8 cellular contexts compared by ENCODE assay signal in genomic region chr1:198620951-198621824, GRCh38. TPM values are rescaled to one million over a fixed set of nuclear protein-coding genes. Genes with fewer than 3 reads are reported as not detected.
DNase-seq lines count a peak whose midpoint lies in the region; ATAC-seq and TF ChIP-seq lines count a peak whose summit lies in the region.

No MANE protein-coding gene starts in this region.

- ATAC-seq in GM19351 (IDR thresholded peaks at IDR 0.05; ENCODE audit: unreplicated experiment) (peak; percentile 65), HG03196 (IDR thresholded peaks at IDR 0.05; ENCODE audit: unreplicated experiment) (peak; percentile 77)

- 81 to 87% methylated on average over 10 of the region's 10 CpGs for WGBS in lower leg skin, 2 donors

- H3K4me3 ChIP-seq in lower leg skin (ENCODE audit: low read depth, poor library complexity, severe bottlenecking): no peak overlapping the region

- no peak for TF ChIP-seq POLR2A in lower leg skin (IDR thresholded peaks at IDR 0.05)

- peak; percentile 21 for DNase-seq in activated CD4-positive, CD25-positive, alpha-beta regulatory T cell treated with anti-CD3 and anti-CD28 coated beads, Interleukin-2, amount 50 U/mL, for 16 hours (ENCODE audit: low read depth, low spot score)
- DNase-seq in cardiac septum (ENCODE audit: low spot score) (peak; percentile 88), HCEC 1CT (no peak), lower leg skin (ENCODE audit: low spot score in 2 of 2) (no peak), HuH-7 (ENCODE audit: low spot score) (no peak)
- DNase-seq in stimulated activated CD8-positive, alpha-beta memory T cell treated with anti-CD3 and anti-CD28 coated beads, Interleukin-7, amount 100 ng/mL, for 24 hours (ENCODE audit: low read depth): peak; percentile 21

- intact Hi-C loops in cardiac septum (cut with DNase I) (no loop called here), lower leg skin (cut with DNase I; ENCODE audit: low total_unique reads) (no loop called here)

- no peak for TF ChIP-seq CTCF in lower leg skin (IDR thresholded peaks at IDR 0.05)

RNA-seq across cellular contexts. Expression of gene PTPRC, which starts 17.7 kb away (rescaled TPM):
- total RNA-seq in cardiac septum (11.4 TPM), lower leg skin (1 to 10 TPM; 4.0 to 8.3 (median 4.7) TPM)

Comparison
In these comparisons a context has a peak if more than half of its experiments do, and no peak if none do; other contexts are left out.
1. DNase-seq: peak in activated CD4-positive, CD25-positive, alpha-beta regulatory T cell treated with anti-CD3 and anti-CD28 coated beads, Interleukin-2, amount 50 U/mL, for 16 hours (single experiment), cardiac septum (single experiment) and stimulated activated CD8-positive, alpha-beta memory T cell treated with anti-CD3 and anti-CD28 coated beads, Interleukin-7, amount 100 ng/mL, for 24 hours (single experiment); none in HCEC 1CT (single experiment), lower leg skin (0 of 2) and HuH-7 (single experiment).